ENCODE assay signal across 8 cellular contexts in the genomic region with DNA sequence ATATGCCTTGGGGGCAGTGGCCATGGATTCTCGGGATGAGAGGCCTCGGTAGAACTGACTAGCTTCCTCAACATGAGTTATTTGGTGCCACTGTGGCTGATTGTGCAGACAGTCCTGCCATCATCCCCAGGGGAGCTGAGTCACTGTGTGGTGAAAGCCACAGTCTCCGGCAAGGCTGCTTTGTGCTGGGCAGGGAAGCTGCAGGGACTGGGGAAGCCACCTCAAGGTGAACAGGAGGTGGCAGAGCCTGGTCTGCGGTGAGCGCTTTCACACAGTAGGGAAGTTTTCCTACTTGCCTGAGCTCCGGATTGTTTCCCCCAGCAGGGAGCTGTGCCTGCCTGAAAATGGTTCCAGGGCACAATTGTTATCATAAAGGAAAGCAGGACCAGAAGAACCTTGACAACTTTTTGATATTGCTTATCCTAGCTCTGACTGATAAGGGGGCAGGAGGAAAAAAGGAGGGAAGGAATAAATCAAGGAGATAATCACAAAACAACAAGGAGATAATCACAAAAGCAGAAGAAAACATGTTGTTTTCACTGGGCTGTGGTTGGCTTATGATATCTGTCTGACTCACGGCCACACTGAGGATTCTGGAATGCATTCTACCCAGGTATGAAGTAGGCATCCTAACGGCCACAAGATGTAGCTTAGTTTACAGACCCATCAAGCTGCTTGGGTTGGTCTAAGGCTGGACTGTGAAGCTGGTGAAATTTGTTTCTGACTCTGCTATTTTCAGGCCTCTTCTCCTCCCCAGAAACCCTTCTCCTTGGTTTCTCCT. TPM values are rescaled to one million over a fixed set of nuclear protein-coding genes. Genes with fewer than 3 reads are reported as not detected.
DNase-seq lines count a peak whose midpoint lies in the region; ATAC-seq and TF ChIP-seq lines count a peak whose summit lies in the region.

No MANE protein-coding gene starts in this region.

- BruUV-seq in A673 (replicated peaks; lab: Mats Ljungman, UMichigan), result no TSS peak

- intact Hi-C loops in A673 (cut with micrococcal nuclease; ENCODE audit: unreplicated experiment), result no loop called here
- intact Hi-C loops in activated naive CD4-positive, alpha-beta T cell treated with anti-CD3 and anti-CD28 coated beads for 36 hours (cut with micrococcal nuclease), result loop anchor here (1.0 kb wide), 4 partner anchors 19 to 151 kb away; a partner anchor contains a TSS

- H3K9me3 ChIP-seq in A673 (ENCODE audit: low read depth, low read length, poor library complexity, severe bottlenecking), result no peaks in the 10 kb centered on the region

- no peaks in the 10 kb centered on the region for H3K4me1 Mint-ChIP-seq in activated naive CD4-positive, alpha-beta T cell treated with anti-CD3 and anti-CD28 coated beads for 36 hours (ENCODE audit: low read depth)

- DNase-seq in A673 (ENCODE audit: low spot score) (peak; percentile 74), SKM-1 treated with dmso at 0.1 percent for 144 hours (lab: John Stamatoyannopoulos, UW; ENCODE audit: unreplicated experiment) (peak; percentile 46), myocyte (ENCODE audit: low read depth) (peak; percentile 93), medulla oblongata (ENCODE audit: extremely low spot score) (no peak), cerebellum (ENCODE audit: low spot score) (no peak)
- peak; percentile 89 for DNase-seq in activated naive CD4-positive, alpha-beta T cell treated with anti-CD3 and anti-CD28 coated beads for 36 hours

- H3K27ac ChIP-seq in A673 (ENCODE audit: low read depth, low read length, poor library complexity, severe bottlenecking), result no peak overlapping the region

- peak overlapping the region; percentile 48 for H3K27ac Mint-ChIP-seq in activated naive CD4-positive, alpha-beta T cell treated with anti-CD3 and anti-CD28 coated beads for 36 hours

- CTCF ChIA-PET in A673 (lab: Charles Lee), result interaction anchor here (0.8 kb wide), 1 partner anchor 49 kb away, joined by 3 read pairs; no protein-coding TSS in a partner anchor
- CTCF ChIA-PET in activated naive CD4-positive, alpha-beta T cell treated with anti-CD3 and anti-CD28 coated beads for 36 hours (lab: Charles Lee), result interaction anchor here (0.7 to 4.0 kb wide), 5 partner anchors 22 to 166 kb away, joined by 3 to 26 read pairs (median 4); no protein-coding TSS in a partner anchor

- peaks cover 3% of the 10 kb centered on the region for H3K9me3 Mint-ChIP-seq in activated naive CD4-positive, alpha-beta T cell treated with anti-CD3 and anti-CD28 coated beads for 36 hours

- POLR2A ChIA-PET in A673 (lab: Charles Lee; ENCODE audit: low non-redundant PET), result interaction anchor here (0.6 kb wide), 1 partner anchor 123 kb away, joined by 3 read pairs; no protein-coding TSS in a partner anchor

- no peak overlapping the region for H3K4me3 ChIP-seq in A673 (ENCODE audit: low read depth, low read length, poor library complexity, severe bottlenecking)

- H3K36me3 Mint-ChIP-seq in activated naive CD4-positive, alpha-beta T cell treated with anti-CD3 and anti-CD28 coated beads for 36 hours (ENCODE audit: low read depth), result no peaks in the 10 kb centered on the region

- peak; percentile 99 for ATAC-seq in GM19025 (IDR thresholded peaks at IDR 0.05; ENCODE audit: low read depth, unreplicated experiment)
- ATAC-seq in HG03196 (IDR thresholded peaks at IDR 0.05; ENCODE audit: unreplicated experiment), result peak; percentile 98

- no peak overlapping the region for H3K4me3 Mint-ChIP-seq in activated naive CD4-positive, alpha-beta T cell treated with anti-CD3 and anti-CD28 coated beads for 36 hours

- no peaks in the 10 kb centered on the region for H3K27me3 ChIP-seq in A673 (replicated peaks; ENCODE audit: insufficient read depth, low read depth, low read length, poor library complexity)

- no peaks in the 10 kb centered on the region for H3K36me3 ChIP-seq in A673 (ENCODE audit: insufficient read depth, low read length, poor library complexity, severe bottlenecking)

- TF ChIP-seq CTCF in A673 (conservative IDR thresholded peaks at IDR 0.05; ENCODE audit: low read depth, low read length), result no peak

- H3K4me1 ChIP-seq in A673 (ENCODE audit: insufficient read depth, low read length, poor library complexity, severe bottlenecking), result no peaks in the 10 kb centered on the region

- no peaks in the 10 kb centered on the region for H3K27me3 Mint-ChIP-seq in activated naive CD4-positive, alpha-beta T cell treated with anti-CD3 and anti-CD28 coated beads for 36 hours (ENCODE audit: low read depth)

RNA-seq across cellular contexts. Expression of a gene that starts 32.2 kb away (rescaled TPM):
- total RNA-seq in A673 (2021), result 18.9 and 19.3 TPM in 2 replicates
- total RNA-seq in activated naive CD4-positive, alpha-beta T cell treated with anti-CD3 and anti-CD28 coated beads for 36 hours, result 100 to 1,000 TPM; 176 to 181 TPM
- 14.6 and 16.6 TPM in 2 replicates for total RNA-seq in myocyte
- 9.7 TPM for polyA plus RNA-seq in myocyte (2012)
- total RNA-seq in cerebellum, result 405 TPM

Comparison
In these comparisons a context has a peak if more than half of its experiments do, and no peak if none do; other contexts are left out.
1. DNase-seq: peak in A673 (single experiment), SKM-1 treated with dmso at 0.1 percent for 144 hours (single experiment), activated naive CD4-positive, alpha-beta T cell treated with anti-CD3 and anti-CD28 coated beads for 36 hours (single experiment) and myocyte (single experiment); none in medulla oblongata (single experiment) and cerebellum (single experiment).